8 cellular contexts compared by ENCODE assay signal in genomic region chr9:97038909-97039781, GRCh38. TPM values are rescaled to one million over a fixed set of nuclear protein-coding genes. Genes with fewer than 3 reads are reported as not detected.
DNase-seq lines count a peak whose midpoint lies in the region; ATAC-seq, FAIRE-seq and TF ChIP-seq lines count a peak whose summit lies in the region.

TSS of gene CTSV (minus strand) at chr9:97039142. CDS start at chr9:97038043, 1,099 bp downstream.

- H3K27me3 ChIP-seq in sigmoid colon = peaks cover 0 to 18% (median 0%) of the 10 kb centered on the region in 3 donors

- TF ChIP-seq EP300 in sigmoid colon (IDR thresholded peaks at IDR 0.05) = no peak

- TF ChIP-seq CTCF in astrocyte of the spinal cord (IDR thresholded peaks at IDR 0.05; ENCODE audit: low read depth, low read length) = no peak
- no peak for TF ChIP-seq CTCF in sigmoid colon (IDR thresholded peaks at IDR 0.05)

- intact Hi-C loops in sigmoid colon (cut with DNase I) = no loop called here

- peak; percentile 93 for ATAC-seq in HG02870 (IDR thresholded peaks at IDR 0.05; ENCODE audit: unreplicated experiment)

- peak; percentile 21 for FAIRE-seq in GM12892 (lab: Jason Lieb, UNC)

- no peak for TF ChIP-seq POLR2A in GM12892 (IDR thresholded peaks at IDR 0.05; ENCODE audit: low read depth, low read length)
- TF ChIP-seq POLR2A in sigmoid colon (IDR thresholded peaks at IDR 0.05) = peak in 1 of 2 donors; percentile 62

- H3K27ac ChIP-seq in sigmoid colon = peak within 1 kb of the TSS in 3 of 4 donors; percentile 54 to 60 (median 55)

- H3K4me1 ChIP-seq in sigmoid colon = peaks cover 0 to 15% (median 11%) of the 10 kb centered on the region in 4 donors

- H3K4me3 ChIP-seq in astrocyte of the spinal cord (ENCODE audit: low read depth, low read length) = peak within 1 kb of the TSS; percentile 54
- H3K4me3 ChIP-seq in sigmoid colon = peak within 1 kb of the TSS; percentile 22 to 60 (median 53)

- DNase-seq in GM12892 (ENCODE audit: insufficient read length) = peak; percentile 75
- DNase-seq in NCI-H1694 (lab: John Stamatoyannopoulos, UW) = peak; percentile 73
- peak; percentile 48 for DNase-seq in T-helper 9 cell
- DNase-seq in astrocyte of the spinal cord (ENCODE audit: low read depth, low spot score) = peak; percentile 88
- DNase-seq in iPS DF 19.7 (ENCODE audit: low read depth, low spot score) = peak; percentile 64
- DNase-seq in sigmoid colon = peak; percentile 90
- no peak for DNase-seq in cerebellar nuclear complex (lab: John Stamatoyannopoulos, UW)

- in situ Hi-C loops in astrocyte of the spinal cord (cut with HindIII; ENCODE audit: low sequenced_read_pairs) = no loop called here

- no peaks in the 10 kb centered on the region for H3K9me3 ChIP-seq in sigmoid colon

- H3K36me3 ChIP-seq in sigmoid colon = no peaks in the 10 kb centered on the region

- WGBS in sigmoid colon, 2 donors = 1 to 2% methylated on average over 60 of the region's 60 CpGs

RNA-seq across cellular contexts. Expression of gene CTSV, which starts in this region (rescaled TPM):
- polyA plus RNA-seq in GM12892 (2012; ENCODE audit: missing spikeins) = 0.21 TPM
- total RNA-seq in sigmoid colon = not detected
- polyA plus RNA-seq in sigmoid colon = 10 to 100 TPM in 1 of 3 donors, 1 to 10 TPM in 1, not detected in 1; 2.5 to 11.1 TPM

Comparison
In these comparisons a context has a peak if more than half of its experiments do, and no peak if none do; other contexts are left out.
1. DNase-seq: peak in GM12892 (single experiment), NCI-H1694 (single experiment), T-helper 9 cell (single experiment), astrocyte of the spinal cord (single experiment), iPS DF 19.7 (single experiment) and sigmoid colon (single experiment); none in cerebellar nuclear complex (0 of 2).